ENCODE assay signal across 23 cellular contexts in the genomic region with DNA sequence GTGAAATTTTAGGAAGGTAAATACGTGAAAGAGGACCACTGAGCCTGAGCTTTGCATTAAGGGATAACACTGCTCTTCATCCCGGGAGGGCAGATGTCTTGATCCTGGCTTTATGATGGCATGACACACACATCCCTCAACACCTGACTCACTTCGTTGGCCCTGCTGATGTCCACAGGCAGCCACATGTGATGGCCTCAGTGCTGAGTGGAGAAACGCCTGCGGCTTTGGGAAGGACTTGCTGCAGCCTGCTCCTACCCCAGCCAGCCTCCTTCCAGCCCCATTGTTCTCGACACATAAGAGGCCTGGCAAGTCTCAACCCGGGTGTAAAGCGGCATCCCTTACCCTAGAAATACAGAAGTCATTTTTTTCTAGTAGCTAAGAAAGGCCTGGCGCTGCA.
A peak's percentile ranks its signal among the peaks of the same experiment; 100 is the strongest.
DNase-seq lines count a peak whose midpoint lies in the region; ATAC-seq and TF ChIP-seq lines count a peak whose summit lies in the region.
"Had no signal": no experiment of that assay in that cellular context is flagged by ENCODE, and none has a peak within 500 bp of the region (broad histone marks: within the 10 kb centered on the region; RNA-seq: fewer than 3 reads in every experiment).

No MANE protein-coding gene starts in this region.

- H3K9me3 Mint-ChIP-seq in neural progenitor cell: no peaks in the 10 kb centered on the region
- H3K9me3 Mint-ChIP-seq: CD4-positive, alpha-beta T cell; neural crest cell had no signal

- H3K4me1 Mint-ChIP-seq in neural progenitor cell: peaks cover 29% of the 10 kb centered on the region

- peak overlapping the region in 8 of 11 experiments; percentile 69 to 85 (median 81); a peak in 16 of 22 replicates for H3K4me2 ChIP-seq in BLaER1 treated with 17β-estradiol and CSF1 and Interleukin-3, amounts not matched to agents 10 nM and 100 nM
- H3K4me2 ChIP-seq in mammary epithelial cell (ENCODE audit: insufficient read depth, low read depth, low read length): peak overlapping the region; percentile 68
- no peak overlapping the region for H3K4me2 ChIP-seq in neural progenitor cell

- TF ChIP-seq CTCF in mammary epithelial cell (conservative IDR thresholded peaks at IDR 0.05 in 1 of 2, IDR thresholded peaks at IDR 0.05 in 1 of 2; ENCODE audit: extremely low read depth in 1 of 2, insufficient read depth in 1 of 2, low read depth in 1 of 2, low read length in 2 of 2) (no peak), neural progenitor cell (IDR thresholded peaks at IDR 0.05) (no peak)

- no peaks in the 10 kb centered on the region for H3K79me2 ChIP-seq in mammary epithelial cell (ENCODE audit: insufficient read depth, low read length)
- no peaks in the 10 kb centered on the region for H3K79me2 ChIP-seq in neural progenitor cell (ENCODE audit: low read depth)

- H3K9ac ChIP-seq in BLaER1 treated with 17β-estradiol and CSF1 and Interleukin-3, amounts not matched to agents 10 nM and 100 nM: peak overlapping the region in 1 of 11 experiments; percentile 1; a peak in 1 of 22 replicates
- H3K9ac ChIP-seq in mammary epithelial cell (ENCODE audit: insufficient read depth, low read length): peak overlapping the region; percentile 48
- H3K9ac ChIP-seq in neural progenitor cell: no peak overlapping the region

- H4K20me1 ChIP-seq in BLaER1 treated with 17β-estradiol and CSF1 and Interleukin-3, amounts not matched to agents 10 nM and 100 nM: no peaks in the 10 kb centered on the region
- no peaks in the 10 kb centered on the region for H4K20me1 ChIP-seq in mammary epithelial cell (ENCODE audit: insufficient read depth, low read length)
- H4K20me1 ChIP-seq in neural progenitor cell (ENCODE audit: low read depth): no peaks in the 10 kb centered on the region

- dilution Hi-C loops in mammary epithelial cell (cut with HindIII; ENCODE audit: low sequenced_read_pairs): loop anchor here (5.0 kb wide), 1 partner anchor 33 kb away; no protein-coding TSS in a partner anchor

- no TSS peak for BruUV-seq in mammary epithelial cell (replicated peaks; lab: Mats Ljungman, UMichigan)

- H3K4me1 ChIP-seq in BLaER1 treated with 17β-estradiol and CSF1 and Interleukin-3, amounts not matched to agents 10 nM and 100 nM: peaks cover 49 to 92% (median 88%) of the 10 kb centered on the region in 10 experiments
- H3K4me1 ChIP-seq in mammary epithelial cell (ENCODE audit: insufficient read depth, low read length) (peaks cover 56% of the 10 kb centered on the region), neural progenitor cell (peaks cover 30% of the 10 kb centered on the region)
- H3K4me1 ChIP-seq: left ventricle myocardium inferior, testis had no signal

- in situ Hi-C loops in mammary epithelial cell (cut with MboI; ENCODE audit: low sequenced_read_pairs in 2 of 2): no loop called here

- CTCF ChIA-PET in mammary epithelial cell (lab: Charles Lee; ENCODE audit: low non-redundant PET): interaction anchor here (0.6 kb wide), 1 partner anchor 30 kb away, joined by 4 read pairs; no protein-coding TSS in a partner anchor

- H3K36me3 Mint-ChIP-seq in neural progenitor cell: no peaks in the 10 kb centered on the region

- peak; percentile 84 for DNase-seq in M059J (ENCODE audit: low read depth)
- DNase-seq in mammary epithelial cell: peak; percentile 100
- DNase-seq in neural progenitor cell (ENCODE audit: low spot score): peak; percentile 21
- no peak for DNase-seq in stimulated activated CD4-positive, alpha-beta T cell treated with anti-CD3 and anti-CD28 coated beads, Interleukin-2, amount 100 ng/mL, for 24 hours
- no peak for DNase-seq in H7
- DNase-seq in NOMO-1 (lab: John Stamatoyannopoulos, UW; ENCODE audit: unreplicated experiment in 2 of 2): no peak
- DNase-seq: activated gamma-delta T cell; CD4-positive, alpha-beta T cell; DMS53; dorsolateral prefrontal cortex; erythroblast; glutamatergic neuron; left ventricle myocardium inferior; MG63; mucosa of descending colon; NCI-H1694 treated with DMSO at 0.1 percent for 48 hours; NCI-H446; Right ventricle myocardium superior; T-helper 1 cell; testis had no signal

- H3K27me3 Mint-ChIP-seq in neural progenitor cell (ENCODE audit: insufficient read depth, low read depth): peaks cover 8% of the 10 kb centered on the region

- ATAC-seq in HG03280 (IDR thresholded peaks at IDR 0.05; ENCODE audit: unreplicated experiment): no peak
- ATAC-seq: mucosa of descending colon had no signal

- H3K27ac ChIP-seq in BLaER1 treated with 17β-estradiol and CSF1 and Interleukin-3, amounts not matched to agents 10 nM and 100 nM: peak overlapping the region in 8 of 11 experiments; percentile 18 to 99 (median 99); a peak in 13 of 22 replicates
- H3K27ac ChIP-seq in mammary epithelial cell (ENCODE audit: insufficient read depth, low read depth, low read length) (peak overlapping the region; percentile 85), neural progenitor cell (no peak overlapping the region)
- H3K27ac ChIP-seq: dorsolateral prefrontal cortex, left ventricle myocardium inferior, testis had no signal

- H3K4me3 Mint-ChIP-seq in neural progenitor cell: no peak overlapping the region
- H3K4me3 Mint-ChIP-seq: CD4-positive, alpha-beta T cell; neural crest cell had no signal

- 1% methylated on average over 9 of the region's 9 CpGs for WGBS in mammary epithelial cell (ENCODE audit: low coverage, missing lambda C conversion rate)

- no peaks in the 10 kb centered on the region for H3K36me3 ChIP-seq in BLaER1 treated with 17β-estradiol and CSF1 and Interleukin-3, amounts not matched to agents 10 nM and 100 nM
- H3K36me3 ChIP-seq in mammary epithelial cell (ENCODE audit: insufficient read depth, low read length) (no peaks in the 10 kb centered on the region), neural progenitor cell (no peaks in the 10 kb centered on the region), H7 (replicated peaks; ENCODE audit: control insufficient read depth, insufficient read depth, low read length) (no peaks in the 10 kb centered on the region)
- H3K36me3 ChIP-seq: left ventricle myocardium inferior, MG63 had no signal

- peaks cover 0 to 17% (median 11%) of the 10 kb centered on the region in 11 experiments; a peak in 12 of 22 replicates for H3K9me3 ChIP-seq in BLaER1 treated with 17β-estradiol and CSF1 and Interleukin-3, amounts not matched to agents 10 nM and 100 nM (replicated peaks in 1 of 11)
- no peaks in the 10 kb centered on the region for H3K9me3 ChIP-seq in mammary epithelial cell (replicated peaks; ENCODE audit: insufficient read depth, low read length)
- no peaks in the 10 kb centered on the region for H3K9me3 ChIP-seq in neural progenitor cell (ENCODE audit: low read depth)
- H3K9me3 ChIP-seq: left ventricle myocardium inferior, MG63, mucosa of descending colon, testis had no signal

- H2AFZ ChIP-seq in mammary epithelial cell (ENCODE audit: low read depth, low read length) (no peak overlapping the region), neural progenitor cell (replicated peaks) (no peak overlapping the region)

- no peak overlapping the region for H3K4me3 ChIP-seq in BLaER1 treated with 17β-estradiol and CSF1 and Interleukin-3, amounts not matched to agents 10 nM and 100 nM
- no peak overlapping the region for H3K4me3 ChIP-seq in mammary epithelial cell (replicated peaks in 1 of 3; ENCODE audit: insufficient read depth in 1 of 3, low read depth in 2 of 3, low read length in 3 of 3)
- H3K4me3 ChIP-seq in neural progenitor cell: no peak overlapping the region
- no peak overlapping the region for H3K4me3 ChIP-seq in H7 (ENCODE audit: insufficient read depth, low read depth, low read length)
- H3K4me3 ChIP-seq: dorsolateral prefrontal cortex, left ventricle myocardium inferior, MG63, mucosa of descending colon, testis had no signal

- no peaks in the 10 kb centered on the region for H3F3A ChIP-seq in neural progenitor cell (ENCODE audit: low read depth)

- no peak overlapping the region for H3K27ac Mint-ChIP-seq in neural progenitor cell
- H3K27ac Mint-ChIP-seq: CD4-positive, alpha-beta T cell had no signal

- intact Hi-C loops in mammary epithelial cell (cut with micrococcal nuclease): loop anchor here (1.0 to 5.0 kb wide), 5 partner anchors 22 to 452 kb away; a partner anchor contains a TSS

- no peaks in the 10 kb centered on the region for H3K27me3 ChIP-seq in BLaER1 treated with 17β-estradiol and CSF1 and Interleukin-3, amounts not matched to agents 10 nM and 100 nM
- H3K27me3 ChIP-seq in mammary epithelial cell (ENCODE audit: insufficient read depth, low read length) (no peaks in the 10 kb centered on the region), neural progenitor cell (no peaks in the 10 kb centered on the region), H7 (ENCODE audit: control insufficient read depth, insufficient read depth, low read length) (no peaks in the 10 kb centered on the region)
- H3K27me3 ChIP-seq: dorsolateral prefrontal cortex, MG63, testis had no signal

Comparison
In these comparisons a context has a peak if more than half of its experiments do, and no peak if none do; other contexts are left out.
1. DNase-seq: peak in M059J (single experiment), mammary epithelial cell (single experiment) and neural progenitor cell (single experiment); none in stimulated activated CD4-positive, alpha-beta T cell treated with anti-CD3 and anti-CD28 coated beads, Interleukin-2, amount 100 ng/mL, for 24 hours (0 of 2), H7 (single experiment) and NOMO-1 (0 of 2).